Comparison of ENCODE assay signal across 1 cellular context in the genomic region with DNA sequence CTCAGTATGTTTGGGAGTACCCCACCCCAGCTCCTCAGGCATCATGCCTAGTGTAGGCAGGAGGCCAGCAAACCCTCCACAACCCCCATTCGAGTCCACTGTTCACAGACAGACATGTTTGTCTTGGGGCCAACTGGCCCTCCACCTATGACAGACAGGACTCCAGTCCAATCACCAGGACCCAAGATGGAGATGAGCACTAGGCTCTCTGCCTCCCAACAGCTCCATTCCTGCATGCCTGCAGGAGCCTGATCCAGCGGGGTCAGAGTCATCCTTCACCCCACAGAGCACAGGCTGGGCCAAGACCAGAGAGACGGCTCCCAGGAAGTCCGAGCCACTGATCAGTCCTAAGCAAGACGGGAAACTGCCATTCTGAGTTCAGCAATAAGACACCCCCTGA.
TF ChIP-seq lines count a peak whose summit lies in the region.

No MANE protein-coding gene starts in this region.

TF ChIP-seq in IMR-90, 13 proteins besides CTCF, POLR2A, EP300 and RAD21:
- TF ChIP-seq BHLHE40 (IDR thresholded peaks at IDR 0.05; ENCODE audit: low read depth, low read length) = no peak
- no peak for TF ChIP-seq FOS (IDR thresholded peaks at IDR 0.05; ENCODE audit: low read depth, low read length)
- TF ChIP-seq MAFK (IDR thresholded peaks at IDR 0.05; ENCODE audit: low read depth, low read length) = no peak
- no peak for TF ChIP-seq RCOR1 (IDR thresholded peaks at IDR 0.05; ENCODE audit: insufficient replicate concordance, low read length)
- no peak for TF ChIP-seq CEBPB (IDR thresholded peaks at IDR 0.05; ENCODE audit: low read depth, low read length)
- TF ChIP-seq MXI1 (IDR thresholded peaks at IDR 0.05; ENCODE audit: borderline replicate concordance, low read depth, low read length) = no peak
- no peak for TF ChIP-seq SMC3 (IDR thresholded peaks at IDR 0.05; ENCODE audit: low read depth, low read length)
- no peak for TF ChIP-seq ELK1 (IDR thresholded peaks at IDR 0.05; ENCODE audit: borderline replicate concordance, low read depth, low read length)
- no peak for TF ChIP-seq CHD1 (IDR thresholded peaks at IDR 0.05; ENCODE audit: low read depth, low read length)
- TF ChIP-seq RFX5 (IDR thresholded peaks at IDR 0.05; ENCODE audit: low read depth, low read length) = no peak
- TF ChIP-seq MAZ (IDR thresholded peaks at IDR 0.05; ENCODE audit: borderline replicate concordance, low read depth, low read length) = no peak
- TF ChIP-seq, protein P1, sequence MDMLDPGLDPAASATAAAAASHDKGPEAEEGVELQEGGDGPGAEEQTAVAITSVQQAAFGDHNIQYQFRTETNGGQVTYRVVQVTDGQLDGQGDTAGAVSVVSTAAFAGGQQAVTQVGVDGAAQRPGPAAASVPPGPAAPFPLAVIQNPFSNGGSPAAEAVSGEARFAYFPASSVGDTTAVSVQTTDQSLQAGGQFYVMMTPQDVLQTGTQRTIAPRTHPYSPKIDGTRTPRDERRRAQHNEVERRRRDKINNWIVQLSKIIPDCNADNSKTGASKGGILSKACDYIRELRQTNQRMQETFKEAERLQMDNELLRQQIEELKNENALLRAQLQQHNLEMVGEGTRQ (IDR thresholded peaks at IDR 0.05; ENCODE audit: low read depth, low read length) = no peak
- no peak for TF ChIP-seq NFE2L2 (IDR thresholded peaks at IDR 0.05; ENCODE audit: low read depth, low read length)
